In genomic region chr12:50061172-50061571, GRCh38 we compare ENCODE assay signal across 17 cellular contexts. TPM values are rescaled to one million over a fixed set of nuclear protein-coding genes. Genes with fewer than 3 reads are reported as not detected.
"Had no signal": no experiment of that assay in that cellular context is flagged by ENCODE, and none has a peak within 500 bp of the region (broad histone marks: within the 10 kb centered on the region; RNA-seq: fewer than 3 reads in every experiment).

No MANE protein-coding gene starts in this region.

- H3K9me3 Mint-ChIP-seq: activated naive CD4-positive, alpha-beta T cell treated with anti-CD3 and anti-CD28 coated beads, Interleukin-2, amount 50 U/mL, for 72 hours; activated T-cell treated with anti-CD3 and anti-CD28 coated beads, Interleukin-2, amount 50 U/mL, for 4 hours; neural crest cell; stimulated activated effector memory CD8-positive, alpha-beta T cell treated with anti-CD3 and anti-CD28 coated beads, Interleukin-12 subunit alpha, Interleukin-12 subunit beta, amount 100 ng/mL, for 72 hours had no signal

- H3K36me3 ChIP-seq: heart left ventricle, left ventricle myocardium inferior, right atrium auricular region, thyroid gland had no signal

- H3K27me3 ChIP-seq: right atrium auricular region, thyroid gland had no signal

- H3K27ac Mint-ChIP-seq: activated naive CD4-positive, alpha-beta T cell treated with anti-CD3 and anti-CD28 coated beads, Interleukin-2, amount 50 U/mL, for 72 hours; stimulated activated effector memory CD8-positive, alpha-beta T cell treated with anti-CD3 and anti-CD28 coated beads, Interleukin-12 subunit alpha, Interleukin-12 subunit beta, amount 100 ng/mL, for 72 hours had no signal

- H3K4me3 ChIP-seq: heart left ventricle, left ventricle myocardium inferior, right atrium auricular region, smooth muscle cell, thyroid gland had no signal

- DNase-seq: activated CD4-positive, CD25-positive, alpha-beta regulatory T cell; activated effector memory CD4-positive, alpha-beta T cell treated with anti-CD3 and anti-CD28 coated beads, Interleukin-2, amount 50 U/mL, for 16 hours; activated T-cell treated with anti-CD3 and anti-CD28 coated beads, Interleukin-2, amount 50 U/mL, for 4 hours; cortex of kidney; foreskin fibroblast; left ventricle myocardium inferior; mesenchymal stem cell; T-helper 2 cell; thyroid gland had no signal

- H3K27ac ChIP-seq: heart left ventricle, left ventricle myocardium inferior, parathyroid adenoma, right atrium auricular region, thyroid gland had no signal

- H3K9me3 ChIP-seq: heart left ventricle, left ventricle myocardium inferior, right atrium auricular region, thyroid gland had no signal

- H3K36me3 Mint-ChIP-seq: activated naive CD4-positive, alpha-beta T cell treated with anti-CD3 and anti-CD28 coated beads, Interleukin-2, amount 50 U/mL, for 72 hours; stimulated activated effector memory CD8-positive, alpha-beta T cell treated with anti-CD3 and anti-CD28 coated beads, Interleukin-12 subunit alpha, Interleukin-12 subunit beta, amount 100 ng/mL, for 72 hours had no signal

- ATAC-seq: activated naive CD4-positive, alpha-beta T cell treated with anti-CD3 and anti-CD28 coated beads, Interleukin-2, amount 50 U/mL, for 72 hours; activated T-cell treated with anti-CD3 and anti-CD28 coated beads, Interleukin-2, amount 50 U/mL, for 4 hours; heart left ventricle; stimulated activated effector memory CD8-positive, alpha-beta T cell treated with anti-CD3 and anti-CD28 coated beads, Interleukin-12 subunit alpha, Interleukin-12 subunit beta, amount 100 ng/mL, for 72 hours had no signal

- H3K4me3 Mint-ChIP-seq: activated T-cell treated with anti-CD3 and anti-CD28 coated beads, Interleukin-2, amount 50 U/mL, for 4 hours; neural crest cell; stimulated activated effector memory CD8-positive, alpha-beta T cell treated with anti-CD3 and anti-CD28 coated beads, Interleukin-12 subunit alpha, Interleukin-12 subunit beta, amount 100 ng/mL, for 72 hours had no signal

RNA-seq across cellular contexts. Expression of gene GPD1, which starts 42.6 kb away (rescaled TPM):
- total RNA-seq: epithelial cell of proximal tubule, smooth muscle cell had no signal
